Comparison of ENCODE assay signal across 8 cellular contexts in the genomic region with DNA sequence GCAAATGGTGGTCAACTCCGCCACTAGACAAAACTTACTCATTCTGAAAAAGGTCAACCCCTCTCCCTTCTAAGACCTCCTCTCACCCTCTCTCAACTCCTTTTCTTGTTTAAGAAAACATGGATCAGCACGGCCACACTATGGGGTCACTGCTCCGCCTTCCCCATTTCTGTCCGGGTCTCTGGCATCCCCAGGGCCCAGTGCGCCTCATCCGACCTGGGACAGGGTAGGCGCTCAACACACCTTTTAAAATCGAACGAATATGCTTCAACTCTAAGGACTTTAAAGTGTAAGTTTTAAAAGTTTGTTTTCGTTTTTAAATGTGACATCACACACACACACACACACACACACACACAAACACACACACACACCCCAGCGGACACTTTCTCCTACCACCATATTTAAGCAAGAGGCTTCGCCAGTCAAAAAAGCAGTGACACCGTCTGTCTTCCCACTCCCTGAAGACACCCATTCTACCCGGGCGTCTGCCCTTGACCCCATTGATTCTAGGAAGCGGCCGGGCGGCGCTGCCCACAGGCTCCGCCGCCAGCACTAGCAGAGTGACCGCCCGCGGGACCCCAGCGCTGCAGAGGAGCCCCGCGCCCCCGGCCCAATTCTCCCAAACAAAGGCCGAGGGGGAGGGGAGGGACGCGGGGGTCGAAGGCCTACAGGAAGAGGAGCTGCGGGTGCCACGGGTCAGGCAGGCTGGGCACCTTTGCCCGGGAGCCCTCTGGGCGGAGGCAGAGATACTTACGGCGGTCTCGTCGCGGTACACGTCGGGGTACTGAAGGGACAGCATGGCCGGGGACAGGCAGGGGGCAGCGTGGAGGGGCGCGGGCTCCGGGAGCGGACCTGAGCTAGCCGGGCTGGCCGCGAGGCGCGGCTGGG. TPM values are rescaled to one million over a fixed set of nuclear protein-coding genes. Genes with fewer than 3 reads are reported as not detected.
DNase-seq lines count a peak whose midpoint lies in the region; TF ChIP-seq lines count a peak whose summit lies in the region.

No MANE protein-coding gene starts in this region.

- TF ChIP-seq EP300 in tibial nerve (IDR thresholded peaks at IDR 0.05): no peak

- peak overlapping the region; percentile 62 for H3K9ac ChIP-seq in endocrine pancreas (ENCODE audit: control insufficient read depth, insufficient read depth, low read length)
- H3K9ac ChIP-seq in mucosa of rectum (ENCODE audit: low read depth in 1 of 2, low read length in 2 of 2): peak overlapping the region; percentile 86 to 92

- H3K9me3 ChIP-seq in endocrine pancreas (ENCODE audit: control insufficient read depth, low read length) (no peaks in the 10 kb centered on the region), mucosa of rectum (ENCODE audit: control insufficient read depth in 2 of 2, low read length in 2 of 2) (no peaks in the 10 kb centered on the region), tibial nerve (no peaks in the 10 kb centered on the region)

- 5 to 8% methylated on average over 23 to 45 of the region's 54 CpGs for WGBS in tibial nerve, 2 donors

- TF ChIP-seq CTCF in WI38 (IDR thresholded peaks at IDR 0.05; ENCODE audit: low read depth, low read length) (no peak), tibial nerve (IDR thresholded peaks at IDR 0.05) (no peak)

- no peak for TF ChIP-seq POLR2A in tibial nerve (IDR thresholded peaks at IDR 0.05)

- H3K27ac ChIP-seq in mucosa of rectum (ENCODE audit: low read depth in 2 of 2, low read length in 2 of 2) (peak overlapping the region; percentile 85 to 87), tibial nerve (peak overlapping the region in 3 of 4 donors; percentile 80 to 90 (median 83))

- H3K4me1 ChIP-seq in endocrine pancreas (ENCODE audit: control insufficient read depth, insufficient read depth, low read length) (peaks cover 5% of the 10 kb centered on the region), mucosa of rectum (ENCODE audit: control insufficient read depth in 2 of 2, insufficient read depth in 2 of 2, low read length in 2 of 2) (peaks cover 9 to 21% of the 10 kb centered on the region in 2 donors), tibial nerve (peaks cover 0 to 44% (median 9%) of the 10 kb centered on the region in 4 donors)

- H3K4me3 ChIP-seq in WI38 (ENCODE audit: low read depth, low read length) (peak overlapping the region; percentile 84), endocrine pancreas (ENCODE audit: control insufficient read depth, insufficient read depth, low read length) (peak overlapping the region; percentile 71), mucosa of rectum (ENCODE audit: low read length in 2 of 2) (peak overlapping the region; percentile 84 to 91), tibial nerve (peak overlapping the region; percentile 79 to 99 (median 94))

- DNase-seq in NCI-H345 treated with DMSO at 0.1 percent for 48 hours (lab: John Stamatoyannopoulos, UW; ENCODE audit: unreplicated experiment) (peak; percentile 4), NCI-H345 (lab: John Stamatoyannopoulos, UW) (no peak), HCEC 1CT (peak; percentile 31), LoVo (ENCODE audit: low spot score) (peak; percentile 29), tibial nerve (ENCODE audit: low spot score in 2 of 2) (peak in 1 of 2 donors; percentile 26)

- H3K36me3 ChIP-seq in endocrine pancreas (ENCODE audit: control insufficient read depth, insufficient read depth, low read length) (no peaks in the 10 kb centered on the region), mucosa of rectum (ENCODE audit: control insufficient read depth in 2 of 2, insufficient read depth in 2 of 2, low read length in 2 of 2) (no peaks in the 10 kb centered on the region), tibial nerve (no peaks in the 10 kb centered on the region)

- H3K27me3 ChIP-seq in endocrine pancreas (ENCODE audit: control insufficient read depth, insufficient read depth, low read length): no peaks in the 10 kb centered on the region
- no peaks in the 10 kb centered on the region for H3K27me3 ChIP-seq in mucosa of rectum (ENCODE audit: control insufficient read depth in 2 of 2, insufficient read depth in 2 of 2, low read length in 2 of 2)
- H3K27me3 ChIP-seq in tibial nerve: no peaks in the 10 kb centered on the region

RNA-seq across cellular contexts. Expression of a gene that starts 0.5 kb away (rescaled TPM):
- total RNA-seq in tibial nerve: 10 to 100 TPM; 19.7 to 21.9 (median 21.6) TPM
